In genomic region chr2:196464311-196464710, GRCh38 we compare ENCODE assay signal across 13 cellular contexts.
DNase-seq lines count a peak whose midpoint lies in the region; TF ChIP-seq lines count a peak whose summit lies in the region.
"Had no signal": no experiment of that assay in that cellular context is flagged by ENCODE, and none has a peak within 500 bp of the region (broad histone marks: within the 10 kb centered on the region; RNA-seq: fewer than 3 reads in every experiment).

No MANE protein-coding gene starts in this region.

- WGBS in GM23248 (ENCODE audit: low coverage in 1 of 2, low lambda C conversion rate in 2 of 2, missing lambda C conversion rate in 2 of 2), 2 experiments, result 96 to 98% methylated on average over 2 of the region's 2 CpGs

- H3K4me2 ChIP-seq in GM23248 (ENCODE audit: unreplicated experiment), result no peak overlapping the region

- H2AFZ ChIP-seq in GM23248, result 0 out of 2 replicates have a peak overlapping the region, but pooled peaks have one; percentile 11

- no peaks in the 10 kb centered on the region; the same call in 1 of the 2 replicates for H3K4me1 ChIP-seq in GM23248 (ENCODE audit: insufficient read depth)

- H3K9me3 ChIP-seq in GM23248 (ENCODE audit: low read depth), result no peaks in the 10 kb centered on the region

- no peaks in the 10 kb centered on the region for H3K27me3 ChIP-seq in GM23248 (replicated peaks; ENCODE audit: insufficient read depth)

- H3K9ac ChIP-seq in GM23248, result no peak overlapping the region

- H3K4me3 ChIP-seq in GM23248 (no peak overlapping the region), astrocyte of the spinal cord (ENCODE audit: low read depth, low read length) (no peak overlapping the region)

- H3K4me3 Mint-ChIP-seq in nephron progenitor cell, result no peak overlapping the region
- H3K4me3 Mint-ChIP-seq: H9 had no signal

- H3K79me2 ChIP-seq in GM23248 (ENCODE audit: insufficient read depth), result no peaks in the 10 kb centered on the region

- H4K20me1 ChIP-seq in GM23248 (ENCODE audit: insufficient read depth), result no peaks in the 10 kb centered on the region

- H3K4me1 Mint-ChIP-seq in nephron progenitor cell, result peaks cover 6% of the 10 kb centered on the region

- no peaks in the 10 kb centered on the region for H3K36me3 Mint-ChIP-seq in nephron progenitor cell (ENCODE audit: low read depth)

- DNase-seq in GM23248 (no peak), M059J (ENCODE audit: low read depth) (peak; percentile 31), astrocyte of the spinal cord (ENCODE audit: low read depth, low spot score) (peak; percentile 24), nephron progenitor cell (no peak), occipital lobe (lab: John Stamatoyannopoulos, UW) (no peak), activated gamma-delta T cell treated with Interleukin-2 at 50 U/mL for 16 hours (no peak), dermis blood vessel endothelial cell (no peak)
- no peak for DNase-seq in activated naive CD4-positive, alpha-beta T cell treated with anti-CD3 and anti-CD28 coated beads, Interleukin-2, amount 50 U/mL, for 16 hours
- DNase-seq: C1 segment of cervical spinal cord, H9, NCI-H1436, NCI-H2029 treated with DMSO at 0.1 percent for 48 hours, NCI-H2227 treated with DMSO at 0.1 percent for 48 hours had no signal

- TF ChIP-seq CTCF in astrocyte of the spinal cord (IDR thresholded peaks at IDR 0.05; ENCODE audit: low read depth, low read length) (no peak), nephron progenitor cell (IDR thresholded peaks at IDR 0.05) (no peak)

- no peaks in the 10 kb centered on the region for H3K36me3 ChIP-seq in GM23248 (ENCODE audit: low read depth)

- H3K27me3 Mint-ChIP-seq in nephron progenitor cell (ENCODE audit: low read depth, poor library complexity), result no peaks in the 10 kb centered on the region

- in situ Hi-C loops in GM23248 (cut with MboI) (no loop called here), astrocyte of the spinal cord (cut with HindIII; ENCODE audit: low sequenced_read_pairs) (no loop called here)

- no peak overlapping the region for H3K27ac ChIP-seq in GM23248

- H3K27ac Mint-ChIP-seq in nephron progenitor cell, result peak overlapping the region; percentile 15
- H3K27ac Mint-ChIP-seq: H9 had no signal

- H3K9me2 ChIP-seq in GM23248 (ENCODE audit: insufficient read depth), result no peaks in the 10 kb centered on the region

- H3F3A ChIP-seq in GM23248 (ENCODE audit: insufficient read depth), result 0 out of 2 replicates have a peak, but pooled peaks cover 4% of the 10 kb centered on the region

- peaks cover 13% of the 10 kb centered on the region for H3K9me3 Mint-ChIP-seq in nephron progenitor cell
- H3K9me3 Mint-ChIP-seq: H9 had no signal

Comparison
In these comparisons a context has a peak if more than half of its experiments do, and no peak if none do; other contexts are left out.
1. DNase-seq: peak in M059J (single experiment) and astrocyte of the spinal cord (single experiment); none in GM23248 (single experiment), nephron progenitor cell (single experiment), occipital lobe (single experiment), activated naive CD4-positive, alpha-beta T cell treated with anti-CD3 and anti-CD28 coated beads, Interleukin-2, amount 50 U/mL, for 16 hours (single experiment), activated gamma-delta T cell treated with Interleukin-2 at 50 U/mL for 16 hours (single experiment) and dermis blood vessel endothelial cell (single experiment).